Comparison of ENCODE assay signal across 23 cellular contexts in the genomic region with DNA sequence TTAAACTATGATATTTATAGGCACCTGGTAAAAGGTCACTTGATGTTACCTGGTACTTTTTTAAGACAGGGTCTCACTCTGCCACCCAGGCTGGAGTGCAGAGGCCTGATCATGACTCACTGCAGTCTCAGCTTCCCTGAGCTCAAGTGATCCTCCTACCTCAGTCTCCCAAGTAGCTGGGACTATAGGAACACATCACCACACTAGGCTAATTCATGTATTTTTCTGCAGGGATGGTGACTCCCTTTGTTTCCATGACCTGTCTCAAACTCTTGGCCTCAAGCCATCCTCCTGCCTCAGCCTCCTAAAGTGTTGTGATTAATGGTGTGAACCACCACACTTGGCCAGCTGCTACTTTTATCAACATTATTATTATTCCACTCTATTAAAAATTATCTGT. TPM values are rescaled to one million over a fixed set of nuclear protein-coding genes. Genes with fewer than 3 reads are reported as not detected.
A peak's percentile ranks its signal among the peaks of the same experiment; 100 is the strongest.
DNase-seq lines count a peak whose midpoint lies in the region; ATAC-seq and TF ChIP-seq lines count a peak whose summit lies in the region.
"Had no signal": no experiment of that assay in that cellular context is flagged by ENCODE, and none has a peak within 500 bp of the region (broad histone marks: within the 10 kb centered on the region; RNA-seq: fewer than 3 reads in every experiment).

No MANE protein-coding gene starts in this region.

- peak; percentile 33 for DNase-seq in MCF 10A (ENCODE audit: unreplicated experiment)
- no peak for DNase-seq in mammary epithelial cell
- peak; percentile 22 for DNase-seq in M059J (ENCODE audit: low read depth)
- no peak for DNase-seq in epithelial cell of prostate (ENCODE audit: low read depth, low spot score)
- DNase-seq in kidney tubule cell (ENCODE audit: low spot score): peak; percentile 54
- DNase-seq in NCI-H1694 treated with DMSO at 0.1 percent for 48 hours (lab: John Stamatoyannopoulos, UW): no peak
- no peak for DNase-seq in T-helper 2 cell treated with Interferon-gamma antibody and Interleukin-4, amounts not matched to agents 5 μg/mL and 100 μg/mL, for 36 hours (ENCODE audit: low spot score)
- DNase-seq: C1 segment of cervical spinal cord; Caco-2; CD4-positive, alpha-beta memory T cell; DMS 273 treated with DMSO at 0.1 percent for 48 hours; DMS79; EL; GDM1; H9 had no signal

- peaks cover 12% of the 10 kb centered on the region for H3K36me3 Mint-ChIP-seq in MCF 10A (ENCODE audit: insufficient read depth, unreplicated experiment)
- no peaks in the 10 kb centered on the region for H3K36me3 Mint-ChIP-seq in T-helper 2 cell treated with Interferon-gamma antibody and Interleukin-4, amounts not matched to agents 5 μg/mL and 100 μg/mL, for 36 hours (ENCODE audit: low read depth)
- H3K36me3 Mint-ChIP-seq: CD4-positive, alpha-beta memory T cell had no signal

- H3K27ac Mint-ChIP-seq in MCF 10A (ENCODE audit: low read depth, unreplicated experiment): peak overlapping the region; percentile 91
- H3K27ac Mint-ChIP-seq in T-helper 2 cell treated with Interferon-gamma antibody and Interleukin-4, amounts not matched to agents 5 μg/mL and 100 μg/mL, for 36 hours: no peak overlapping the region
- H3K27ac Mint-ChIP-seq: GM23338, H9 had no signal

- H3K27me3 Mint-ChIP-seq in MCF 10A (ENCODE audit: insufficient read depth, unreplicated experiment): no peaks in the 10 kb centered on the region
- no peaks in the 10 kb centered on the region for H3K27me3 Mint-ChIP-seq in T-helper 2 cell treated with Interferon-gamma antibody and Interleukin-4, amounts not matched to agents 5 μg/mL and 100 μg/mL, for 36 hours (ENCODE audit: low read depth)
- H3K27me3 Mint-ChIP-seq: CD4-positive, alpha-beta memory T cell had no signal

- H2AFZ ChIP-seq in mammary epithelial cell (ENCODE audit: low read depth, low read length): no peak overlapping the region
- H2AFZ ChIP-seq: GM23338 had no signal

- H3K9ac ChIP-seq in mammary epithelial cell (ENCODE audit: insufficient read depth, low read length): no peak overlapping the region

- H3K9me3 Mint-ChIP-seq in MCF 10A (ENCODE audit: unreplicated experiment): peaks cover 41% of the 10 kb centered on the region
- peaks cover 64% of the 10 kb centered on the region for H3K9me3 Mint-ChIP-seq in T-helper 2 cell treated with Interferon-gamma antibody and Interleukin-4, amounts not matched to agents 5 μg/mL and 100 μg/mL, for 36 hours

- no peak overlapping the region for H3K27ac ChIP-seq in mammary epithelial cell (ENCODE audit: insufficient read depth, low read depth, low read length)
- peak overlapping the region; percentile 59 for H3K27ac ChIP-seq in epithelial cell of prostate
- H3K27ac ChIP-seq: 22Rv1, A549 had no signal

- in situ Hi-C loops in mammary epithelial cell (cut with MboI; ENCODE audit: low sequenced_read_pairs in 2 of 2): no loop called here

- dilution Hi-C loops in mammary epithelial cell (cut with HindIII; ENCODE audit: low sequenced_read_pairs): no loop called here

- no peak for ATAC-seq in HG02588 (IDR thresholded peaks at IDR 0.05; ENCODE audit: unreplicated experiment)
- ATAC-seq: A549, GM12878, GM23338, HCT116 had no signal

- H3K27me3 ChIP-seq in mammary epithelial cell (ENCODE audit: insufficient read depth, low read length): no peaks in the 10 kb centered on the region

- POLR2A ChIA-PET in MCF 10A (lab: Yijun Ruan, JAX): no interaction called here

- CTCF ChIA-PET in MCF 10A (lab: Yijun Ruan, JAX): interaction anchor here (1.1 kb wide), 1 partner anchor 18 kb away, joined by 4 read pairs; no protein-coding TSS in a partner anchor
- CTCF ChIA-PET in mammary epithelial cell (lab: Charles Lee; ENCODE audit: low non-redundant PET): no interaction called here

- no peak overlapping the region for H3K4me3 ChIP-seq in mammary epithelial cell (replicated peaks in 1 of 3; ENCODE audit: insufficient read depth in 1 of 3, low read depth in 2 of 3, low read length in 3 of 3)
- H3K4me3 ChIP-seq: A549, GM12878, GM23338 had no signal

- no peak for TF ChIP-seq CTCF in MCF 10A (IDR thresholded peaks at IDR 0.05; ENCODE audit: unreplicated experiment)
- TF ChIP-seq CTCF in mammary epithelial cell (conservative IDR thresholded peaks at IDR 0.05 in 1 of 2, IDR thresholded peaks at IDR 0.05 in 1 of 2; ENCODE audit: extremely low read depth in 1 of 2, insufficient read depth in 1 of 2, low read depth in 1 of 2, low read length in 2 of 2): no peak

- H3K4me2 ChIP-seq in mammary epithelial cell (ENCODE audit: insufficient read depth, low read depth, low read length): no peak overlapping the region
- H3K4me2 ChIP-seq: A549, GM23338 had no signal

- intact Hi-C loops in MCF 10A (cut with micrococcal nuclease) (no loop called here), mammary epithelial cell (cut with micrococcal nuclease) (no loop called here)

- no peaks in the 10 kb centered on the region for H3K79me2 ChIP-seq in mammary epithelial cell (ENCODE audit: insufficient read depth, low read length)

- H4K20me1 ChIP-seq in mammary epithelial cell (ENCODE audit: insufficient read depth, low read length): no peaks in the 10 kb centered on the region

- H3K9me3 ChIP-seq in mammary epithelial cell (replicated peaks; ENCODE audit: insufficient read depth, low read length): peaks cover 26% of the 10 kb centered on the region
- H3K9me3 ChIP-seq: Caco-2 had no signal

- BruUV-seq in MCF 10A (replicated peaks; lab: Mats Ljungman, UMichigan) (no TSS peak), mammary epithelial cell (replicated peaks; lab: Mats Ljungman, UMichigan) (no TSS peak)

- H3K4me3 Mint-ChIP-seq in MCF 10A (ENCODE audit: unreplicated experiment): no peak overlapping the region
- H3K4me3 Mint-ChIP-seq in T-helper 2 cell treated with Interferon-gamma antibody and Interleukin-4, amounts not matched to agents 5 μg/mL and 100 μg/mL, for 36 hours: no peak overlapping the region
- H3K4me3 Mint-ChIP-seq: CD4-positive, alpha-beta memory T cell; GM23338; H9 had no signal

- peaks cover 25% of the 10 kb centered on the region for H3K4me1 Mint-ChIP-seq in MCF 10A (ENCODE audit: insufficient read depth, unreplicated experiment)
- no peaks in the 10 kb centered on the region for H3K4me1 Mint-ChIP-seq in T-helper 2 cell treated with Interferon-gamma antibody and Interleukin-4, amounts not matched to agents 5 μg/mL and 100 μg/mL, for 36 hours (ENCODE audit: low read depth)
- H3K4me1 Mint-ChIP-seq: GM23338, H9 had no signal

- no peaks in the 10 kb centered on the region for H3K36me3 ChIP-seq in mammary epithelial cell (ENCODE audit: insufficient read depth, low read length)

- no peaks in the 10 kb centered on the region for H3K4me1 ChIP-seq in mammary epithelial cell (ENCODE audit: insufficient read depth, low read length)
- H3K4me1 ChIP-seq: A549, Caco-2 had no signal

RNA-seq across cellular contexts. Expression of gene OR4C45, which starts 47.6 kb away (rescaled TPM):
- not detected in 2 replicates for total RNA-seq in MCF 10A (2022)
- total RNA-seq in mammary epithelial cell: not detected
- not detected for polyA plus RNA-seq in mammary epithelial cell
- not detected for polyA minus RNA-seq in mammary epithelial cell
- total RNA-seq in M059J (2014; rRNA removed; shearing (Covaris generic)): not detected in 2 replicates
- total RNA-seq: Caco-2; CD4-positive, alpha-beta memory T cell; GM12878; GM23338; H4; H9 had no signal
- polyA plus RNA-seq: A549; BJ; CD4-positive, alpha-beta memory T cell; GM12878; GM23338 had no signal

Comparison
In these comparisons a context has a peak if more than half of its experiments do, and no peak if none do; other contexts are left out.
1. DNase-seq: peak in MCF 10A (single experiment), M059J (single experiment) and kidney tubule cell (single experiment); none in mammary epithelial cell (single experiment), epithelial cell of prostate (single experiment), NCI-H1694 treated with DMSO at 0.1 percent for 48 hours (single experiment) and T-helper 2 cell treated with Interferon-gamma antibody and Interleukin-4, amounts not matched to agents 5 μg/mL and 100 μg/mL, for 36 hours (single experiment).